Comparison of ENCODE assay signal across 23 cellular contexts in genomic region chr5:139877129-139877597, GRCh38.
DNase-seq lines count a peak whose midpoint lies in the region; ATAC-seq and TF ChIP-seq lines count a peak whose summit lies in the region.
"Had no signal": no experiment of that assay in that cellular context is flagged by ENCODE, and none has a peak within 500 bp of the region (broad histone marks: within the 10 kb centered on the region; RNA-seq: fewer than 3 reads in every experiment).

No MANE protein-coding gene starts in this region.

- H3K36me3 Mint-ChIP-seq in endothelial cell (ENCODE audit: low read depth, unreplicated experiment), result no peaks in the 10 kb centered on the region
- H3K36me3 Mint-ChIP-seq: CD8-positive, alpha-beta memory T cell had no signal

- peak; percentile 62 for DNase-seq in A172 (ENCODE audit: low spot score)
- peak; percentile 41 for DNase-seq in Caki2 (ENCODE audit: low read depth)
- DNase-seq in NCI-H69 (lab: John Stamatoyannopoulos, UW), result peak; percentile 29
- peak; percentile 31 for DNase-seq in endothelial cell (ENCODE audit: low spot score)
- no peak for DNase-seq in hepatocyte (ENCODE audit: low spot score)
- no peak for DNase-seq in activated T-cell treated with anti-CD3 and anti-CD28 coated beads for 4 hours
- DNase-seq in right cardiac atrium, result no peak
- DNase-seq: activated CD4-positive, alpha-beta memory T cell treated with anti-CD3 and anti-CD28 coated beads, Interleukin-2, amount 10 ng/mL, durations not matched to agents 7 days and 5 days; CD8-positive, alpha-beta memory T cell; cortex of kidney; HFFc6; kidney glomerular epithelial cell; mesenchymal stem cell; NCI-H1694; NCI-H774; retina; upper lobe of right lung; WERI-Rb-1 had no signal

- no peak for ATAC-seq in right cardiac atrium
- no peak for ATAC-seq in HG02678 (IDR thresholded peaks at IDR 0.05; ENCODE audit: unreplicated experiment)
- ATAC-seq: upper lobe of right lung had no signal

- in situ Hi-C loops in Caki2 (cut with HindIII; ENCODE audit: low pct_unique_long_range_greater_than_20kb, low sequenced_read_pairs), result no loop called here

- H3K9me2 ChIP-seq in hepatocyte (replicated peaks; ENCODE audit: insufficient read depth), result no peaks in the 10 kb centered on the region

- intact Hi-C loops in right cardiac atrium (cut with DNase I), result no loop called here

- H3K4me2 ChIP-seq in hepatocyte, result no peak overlapping the region

- H3K4me3 ChIP-seq in hepatocyte, result no peak overlapping the region
- no peak overlapping the region for H3K4me3 ChIP-seq in right cardiac atrium (ENCODE audit: low read length)
- H3K4me3 ChIP-seq: SJSA1, spleen, upper lobe of right lung had no signal

- H3K9me3 Mint-ChIP-seq in endothelial cell (ENCODE audit: unreplicated experiment), result no peaks in the 10 kb centered on the region
- H3K9me3 Mint-ChIP-seq: activated CD4-positive, alpha-beta memory T cell treated with anti-CD3 and anti-CD28 coated beads, Interleukin-2, amount 10 ng/mL, durations not matched to agents 7 days and 5 days; T-helper 1 cell treated with Interleukin-12 subunit alpha and Interleukin-12 subunit beta and Interleukin-4 antibody, amounts not matched to agents 30 μg/mL and 1 μg/mL, for 36 hours had no signal

- peaks cover 8% of the 10 kb centered on the region for H3K4me1 Mint-ChIP-seq in endothelial cell (ENCODE audit: unreplicated experiment)
- H3K4me1 Mint-ChIP-seq: CD8-positive, alpha-beta memory T cell had no signal

- H2AFZ ChIP-seq in hepatocyte, result no peak overlapping the region

- H3K36me3 ChIP-seq in hepatocyte (replicated peaks; ENCODE audit: insufficient read depth, low read depth), result no peaks in the 10 kb centered on the region
- H3K36me3 ChIP-seq: SJSA1, upper lobe of right lung had no signal

- H3K27me3 ChIP-seq in hepatocyte, result peaks cover 3% of the 10 kb centered on the region
- no peaks in the 10 kb centered on the region for H3K27me3 ChIP-seq in right cardiac atrium (ENCODE audit: control insufficient read depth, insufficient read depth)
- H3K27me3 ChIP-seq: upper lobe of right lung had no signal

- H3K27ac Mint-ChIP-seq in endothelial cell (ENCODE audit: unreplicated experiment), result no peak overlapping the region
- H3K27ac Mint-ChIP-seq: activated CD4-positive, alpha-beta memory T cell treated with anti-CD3 and anti-CD28 coated beads, Interleukin-2, amount 10 ng/mL, durations not matched to agents 7 days and 5 days; brain; CD8-positive, alpha-beta memory T cell; HFFc6; T-helper 1 cell treated with Interleukin-12 subunit alpha and Interleukin-12 subunit beta and Interleukin-4 antibody, amounts not matched to agents 30 μg/mL and 1 μg/mL, for 36 hours had no signal

- H3K27ac ChIP-seq in hepatocyte (no peak overlapping the region), right cardiac atrium (ENCODE audit: low read length) (no peak overlapping the region)
- H3K27ac ChIP-seq: SJSA1, spleen, upper lobe of right lung, WERI-Rb-1 had no signal

- H4K20me1 ChIP-seq in hepatocyte (ENCODE audit: insufficient read depth, poor library complexity, severe bottlenecking), result no peaks in the 10 kb centered on the region

- WGBS in hepatocyte (ENCODE audit: low lambda C conversion rate, missing lambda C conversion rate), result 89% methylated on average over 6 of the region's 6 CpGs
- 74% methylated on average over 6 of the region's 6 CpGs for WGBS in right cardiac atrium

- peaks cover 21% of the 10 kb centered on the region for H3K4me1 ChIP-seq in hepatocyte (ENCODE audit: insufficient read depth)
- no peaks in the 10 kb centered on the region for H3K4me1 ChIP-seq in right cardiac atrium (ENCODE audit: control insufficient read depth, insufficient read depth, low read length)
- H3K4me1 ChIP-seq: SJSA1, spleen, upper lobe of right lung had no signal

- H3K79me2 ChIP-seq in hepatocyte, result no peaks in the 10 kb centered on the region

- TF ChIP-seq CTCF in endothelial cell (IDR thresholded peaks at IDR 0.05; ENCODE audit: unreplicated experiment) (no peak), hepatocyte (IDR thresholded peaks at IDR 0.05; ENCODE audit: poor library complexity) (no peak)

- H3K9me3 ChIP-seq in hepatocyte (ENCODE audit: low read depth) (no peaks in the 10 kb centered on the region), right cardiac atrium (ENCODE audit: control insufficient read depth, low read length) (no peaks in the 10 kb centered on the region)
- H3K9me3 ChIP-seq: SJSA1, upper lobe of right lung had no signal

- peaks cover 6% of the 10 kb centered on the region for H3K27me3 Mint-ChIP-seq in endothelial cell (ENCODE audit: unreplicated experiment)

- H3K4me3 Mint-ChIP-seq in endothelial cell (ENCODE audit: unreplicated experiment), result no peak overlapping the region
- H3K4me3 Mint-ChIP-seq: activated CD4-positive, alpha-beta memory T cell treated with anti-CD3 and anti-CD28 coated beads, Interleukin-2, amount 10 ng/mL, durations not matched to agents 7 days and 5 days; brain; CD8-positive, alpha-beta memory T cell; HFFc6; T-helper 1 cell treated with Interleukin-12 subunit alpha and Interleukin-12 subunit beta and Interleukin-4 antibody, amounts not matched to agents 30 μg/mL and 1 μg/mL, for 36 hours had no signal

Comparison
In these comparisons a context has a peak if more than half of its experiments do, and no peak if none do; other contexts are left out.
1. DNase-seq: peak in A172 (single experiment), Caki2 (single experiment), NCI-H69 (single experiment) and endothelial cell (single experiment); none in hepatocyte (single experiment), activated T-cell treated with anti-CD3 and anti-CD28 coated beads for 4 hours (single experiment) and right cardiac atrium (0 of 3).